Comparison of ENCODE assay signal across 1 cellular context in genomic region chr1:148387961-148388259, GRCh38.
TF ChIP-seq lines count a peak whose summit lies in the region.

No MANE protein-coding gene starts in this region.

TF ChIP-seq in K562, 482 proteins besides CTCF, POLR2A, EP300 and RAD21 (continued from another document):
- TF ChIP-seq STAT6 (CRISPR knock-in tag; IDR thresholded peaks at IDR 0.05), result peak; percentile 26; the same call in 1 of the 2 replicates
- TF ChIP-seq ZKSCAN8 (CRISPR knock-in tag; IDR thresholded peaks at IDR 0.05), result 0 out of 2 replicates have a peak, but pooled peaks have one; percentile 63
- peak; percentile 9; the same call in 1 of the 2 replicates for TF ChIP-seq ZNF589 (CRISPR knock-in tag; IDR thresholded peaks at IDR 0.05; ENCODE audit: low read depth)
- 0 out of 4 replicates have a peak, but pooled peaks of 1 of the 2 experiments have one; percentile 76 for TF ChIP-seq NONO (IDR thresholded peaks at IDR 0.05; ENCODE audit: low read depth in 2 of 2, low read length in 1 of 2)
